In genomic region chr4:56183344-56183959, GRCh38 we compare ENCODE assay signal across 10 cellular contexts.
DNase-seq lines count a peak whose midpoint lies in the region; ATAC-seq, FAIRE-seq and TF ChIP-seq lines count a peak whose summit lies in the region.
"Had no signal": no experiment of that assay in that cellular context is flagged by ENCODE, and none has a peak within 500 bp of the region (broad histone marks: within the 10 kb centered on the region; RNA-seq: fewer than 3 reads in every experiment).

No MANE protein-coding gene starts in this region.

- ATAC-seq in GM21381 (IDR thresholded peaks at IDR 0.05; ENCODE audit: unreplicated experiment) (peak; percentile 73), HG03354 (IDR thresholded peaks at IDR 0.05; ENCODE audit: poor library complexity, severe bottlenecking, unreplicated experiment) (peak; percentile 79)

- dilution Hi-C loops in endothelial cell of umbilical vein (cut with MboI; ENCODE audit: extremely low pct_ligation_motif_present, low sequenced_read_pairs) = no loop called here

- BruUV-seq in endothelial cell of umbilical vein (replicated peaks; lab: Mats Ljungman, UMichigan) = no TSS peak

- TF ChIP-seq CTCF in GM10266 (IDR thresholded peaks at IDR 0.05; ENCODE audit: control insufficient read depth, insufficient read depth, low read depth, missing control alignments) (no peak), endothelial cell of umbilical vein (IDR thresholded peaks at IDR 0.05; ENCODE audit: extremely low read depth in 1 of 2, insufficient read depth in 1 of 2, low read depth in 1 of 2, low read length in 2 of 2) (no peak)

- CTCF ChIA-PET in endothelial cell of umbilical vein (lab: Charles Lee) = no interaction called here

- H3K36me3 ChIP-seq in endothelial cell of umbilical vein (ENCODE audit: control insufficient read depth in 2 of 2, extremely low read depth in 1 of 2, insufficient read depth in 2 of 2, low read length in 2 of 2) = no peaks in the 10 kb centered on the region
- H3K36me3 ChIP-seq: upper lobe of left lung had no signal

- no peak overlapping the region for H2AFZ ChIP-seq in endothelial cell of umbilical vein (ENCODE audit: low read depth, low read length)

- FAIRE-seq in endothelial cell of umbilical vein (lab: Jason Lieb, UNC) = no peak

- H4K20me1 ChIP-seq in endothelial cell of umbilical vein (replicated peaks; ENCODE audit: control insufficient read depth, extremely low read depth, insufficient read depth, low read length) = no peaks in the 10 kb centered on the region

- DNase-seq in GM10266 (ENCODE audit: extremely low spot score) = peak; percentile 8
- DNase-seq in endothelial cell of umbilical vein (ENCODE audit: low read depth, low spot score) = peak; percentile 10
- no peak for DNase-seq in activated CD4-positive, alpha-beta T cell treated with anti-CD3 and anti-CD28 coated beads, Interleukin-2, amount 50 U/mL, for 48 hours
- DNase-seq in GM03348 (ENCODE audit: low spot score) = no peak
- no peak for DNase-seq in EL
- DNase-seq in NCI-H2081 treated with DMSO at 0.1 percent for 48 hours (lab: John Stamatoyannopoulos, UW) = no peak
- DNase-seq: stimulated activated CD4-positive, alpha-beta T cell treated with anti-CD3 and anti-CD28 coated beads, Interleukin-2, amount 100 ng/mL, for 24 hours; upper lobe of left lung had no signal

- H3K9me1 ChIP-seq in endothelial cell of umbilical vein (replicated peaks; ENCODE audit: control insufficient read depth, extremely low read depth, insufficient read depth, low read length) = no peaks in the 10 kb centered on the region

- no peaks in the 10 kb centered on the region for H3K79me2 ChIP-seq in endothelial cell of umbilical vein (ENCODE audit: control insufficient read depth, insufficient read depth, low read length)

- H3K27me3 ChIP-seq in endothelial cell of umbilical vein (ENCODE audit: control insufficient read depth in 2 of 2, insufficient read depth in 2 of 2, low read length in 2 of 2) = no peaks in the 10 kb centered on the region
- H3K27me3 ChIP-seq: upper lobe of left lung had no signal

- TF ChIP-seq POLR2A in endothelial cell of umbilical vein (IDR thresholded peaks at IDR 0.05; ENCODE audit: low read depth, low read length) = no peak

- no peak overlapping the region for H3K4me2 ChIP-seq in endothelial cell of umbilical vein (ENCODE audit: insufficient read depth, low read length)

- no peaks in the 10 kb centered on the region for H3K9me3 ChIP-seq in endothelial cell of umbilical vein (replicated peaks; ENCODE audit: control insufficient read depth, insufficient read depth, low read length)
- H3K9me3 ChIP-seq: upper lobe of left lung had no signal

- H3K4me1 ChIP-seq in endothelial cell of umbilical vein (ENCODE audit: control insufficient read depth, extremely low read depth, insufficient read depth, low read length) = no peaks in the 10 kb centered on the region
- H3K4me1 ChIP-seq: upper lobe of left lung had no signal

- H3K9ac ChIP-seq in endothelial cell of umbilical vein (replicated peaks; ENCODE audit: extremely low read depth, insufficient read depth, low read length) = no peak overlapping the region

- H3K27ac ChIP-seq in endothelial cell of umbilical vein (ENCODE audit: insufficient read depth, low read depth, low read length) = no peak overlapping the region
- H3K27ac ChIP-seq: upper lobe of left lung had no signal

- POLR2A ChIA-PET in endothelial cell of umbilical vein (lab: Charles Lee) = no interaction called here

- intact Hi-C loops in endothelial cell of umbilical vein (cut with micrococcal nuclease) = no loop called here

- no peak overlapping the region for H3K4me3 ChIP-seq in endothelial cell of umbilical vein (replicated peaks in 1 of 3; ENCODE audit: insufficient read depth in 1 of 3, low read depth in 1 of 3, low read length in 3 of 3)
- H3K4me3 ChIP-seq: upper lobe of left lung had no signal

TF ChIP-seq in endothelial cell of umbilical vein, 7 proteins besides CTCF, POLR2A, EP300 and RAD21:
- no peak for TF ChIP-seq EZH2 (IDR thresholded peaks at IDR 0.05; ENCODE audit: borderline replicate concordance, low read depth, low read length, severe bottlenecking)
- no peak for TF ChIP-seq POLR2AphosphoS5 (IDR thresholded peaks at IDR 0.05; ENCODE audit: insufficient read depth, low read depth, low read length)
- TF ChIP-seq JUN (IDR thresholded peaks at IDR 0.05; ENCODE audit: borderline replicate concordance, insufficient read depth, insufficient read length, low read depth) = no peak
- no peak for TF ChIP-seq FOS (IDR thresholded peaks at IDR 0.05; ENCODE audit: borderline replicate concordance, insufficient read depth, low read length)
- no peak for TF ChIP-seq GATA2 (IDR thresholded peaks at IDR 0.05; ENCODE audit: insufficient read depth, insufficient read length, low read depth, low read length)
- TF ChIP-seq MYC (IDR thresholded peaks at IDR 0.05; ENCODE audit: low read depth, low read length) = no peak

Comparison
In these comparisons a context has a peak if more than half of its experiments do, and no peak if none do; other contexts are left out.
1. DNase-seq: peak in GM10266 (single experiment) and endothelial cell of umbilical vein (single experiment); none in activated CD4-positive, alpha-beta T cell treated with anti-CD3 and anti-CD28 coated beads, Interleukin-2, amount 50 U/mL, for 48 hours (0 of 2), GM03348 (single experiment), EL (single experiment) and NCI-H2081 treated with DMSO at 0.1 percent for 48 hours (single experiment).